19 cellular contexts compared by ENCODE assay signal in the genomic region with DNA sequence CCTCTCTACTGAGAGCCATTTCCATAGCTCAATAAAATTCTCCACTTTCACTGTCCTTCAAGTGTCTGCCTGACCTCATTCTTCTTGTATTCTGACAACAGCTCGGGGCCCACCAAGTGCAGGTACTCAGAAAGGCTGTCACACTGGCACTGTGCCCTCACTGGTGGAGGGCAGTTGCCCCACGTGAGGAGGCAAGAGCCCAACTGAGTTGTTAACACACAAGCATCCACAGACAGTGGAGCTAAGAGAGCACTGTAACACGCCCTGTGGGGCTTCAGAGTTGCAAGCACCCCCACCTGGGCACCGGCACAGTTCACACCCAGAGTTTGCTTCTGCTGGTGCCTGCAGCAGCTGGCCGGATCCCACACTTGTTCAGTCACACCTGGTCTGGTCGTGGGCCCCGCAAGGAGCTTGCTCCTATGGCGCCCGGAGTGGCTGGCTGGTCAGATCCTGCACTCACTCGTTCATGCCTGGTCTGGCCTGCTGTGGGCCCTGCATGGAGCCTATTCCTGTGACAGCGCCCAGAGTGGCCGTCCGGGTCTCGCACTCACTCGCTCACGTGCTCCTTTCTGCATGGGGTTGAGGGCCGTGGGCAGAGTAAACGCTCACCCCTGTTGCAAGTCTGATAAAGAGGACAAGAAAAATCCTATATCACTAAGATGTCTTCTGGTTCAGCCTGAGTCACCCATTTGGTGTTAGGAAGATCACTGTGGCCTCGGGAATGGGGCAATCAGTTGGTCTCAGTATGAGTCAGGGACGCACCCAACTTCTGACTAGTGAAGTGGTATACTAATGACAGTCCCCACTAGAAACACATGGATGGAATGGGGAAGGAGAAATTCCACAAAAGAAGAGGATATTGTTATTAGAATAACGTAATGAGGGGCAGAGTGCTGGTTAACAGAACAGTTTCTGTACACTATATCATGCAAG.
A peak's percentile ranks its signal among the peaks of the same experiment; 100 is the strongest.
DNase-seq lines count a peak whose midpoint lies in the region; ATAC-seq and TF ChIP-seq lines count a peak whose summit lies in the region.
"Had no signal": no experiment of that assay in that cellular context is flagged by ENCODE, and none has a peak within 500 bp of the region (broad histone marks: within the 10 kb centered on the region; RNA-seq: fewer than 3 reads in every experiment).

No MANE protein-coding gene starts in this region.

- H3K79me2 ChIP-seq in GM23338 (replicated peaks; ENCODE audit: insufficient read depth) (no peaks in the 10 kb centered on the region), PC-9 (ENCODE audit: low read depth) (no peaks in the 10 kb centered on the region)

- peak; percentile 45; the same call in 2 of the 3 replicates for ATAC-seq in GM23338
- ATAC-seq in HG02970 (IDR thresholded peaks at IDR 0.05; ENCODE audit: low FRiP score, unreplicated experiment) = no peak
- no peak for ATAC-seq in body of pancreas
- ATAC-seq in GM18519 (IDR thresholded peaks at IDR 0.05; ENCODE audit: low FRiP score, unreplicated experiment) = no peak
- ATAC-seq: activated CD8-positive, alpha-beta memory T cell treated with anti-CD3 and anti-CD28 coated beads, Interleukin-2, amount 10 ng/mL, durations not matched to agents 7 days and 5 days; left colon; right cardiac atrium had no signal

- TF ChIP-seq CTCF in AG10803 (conservative IDR thresholded peaks at IDR 0.05; ENCODE audit: low read length) (no peak), GM23338 (conservative IDR thresholded peaks at IDR 0.05; ENCODE audit: low read depth in 2 of 2) (no peak), PC-9 (conservative IDR thresholded peaks at IDR 0.05) (no peak), body of pancreas (IDR thresholded peaks at IDR 0.05) (no peak)

- no peaks in the 10 kb centered on the region for H3K4me1 Mint-ChIP-seq in GM23338
- H3K4me1 Mint-ChIP-seq: activated CD8-positive, alpha-beta memory T cell treated with anti-CD3 and anti-CD28 coated beads, Interleukin-2, amount 10 ng/mL, durations not matched to agents 7 days and 5 days; IgD-negative memory B cell had no signal

- H3F3A ChIP-seq in GM23338 (replicated peaks; ENCODE audit: low read depth) (no peaks in the 10 kb centered on the region), PC-9 (ENCODE audit: insufficient read depth, low read depth) (no peaks in the 10 kb centered on the region)

- 59 to 65% methylated on average over 7 to 21 of the region's 21 CpGs for WGBS in body of pancreas, 2 donors

- no peak overlapping the region for H3K4me3 Mint-ChIP-seq in GM23338
- H3K4me3 Mint-ChIP-seq: activated CD8-positive, alpha-beta memory T cell treated with anti-CD3 and anti-CD28 coated beads, Interleukin-2, amount 10 ng/mL, durations not matched to agents 7 days and 5 days; IgD-negative memory B cell had no signal

- no peaks in the 10 kb centered on the region for H3K9me2 ChIP-seq in GM23338 (ENCODE audit: insufficient read depth)
- H3K9me2 ChIP-seq in PC-9 (ENCODE audit: insufficient read depth) = no peaks in the 10 kb centered on the region

- no peaks in the 10 kb centered on the region for H3K9me3 ChIP-seq in PC-9 (ENCODE audit: insufficient read depth, low read depth)
- peaks cover 0 to 5% (median 4%) of the 10 kb centered on the region in 3 donors for H3K9me3 ChIP-seq in body of pancreas

- CTCF ChIA-PET in PC-9 (lab: Charles Lee) = no interaction called here

- no peak for TF ChIP-seq POLR2A in body of pancreas (IDR thresholded peaks at IDR 0.05)

- H3K4me2 ChIP-seq in GM23338 (no peak overlapping the region), PC-9 (0 out of 2 replicates have a peak overlapping the region, but pooled peaks have one; percentile 13)

- H3K4me3 ChIP-seq in AG10803 (ENCODE audit: low read length) = no peak overlapping the region
- H3K4me3 ChIP-seq in GM23338 = no peak overlapping the region
- no peak overlapping the region for H3K4me3 ChIP-seq in PC-9
- no peak overlapping the region for H3K4me3 ChIP-seq in body of pancreas
- H3K4me3 ChIP-seq: uterus had no signal

- H2AFZ ChIP-seq in GM23338 = peak overlapping the region; percentile 74; the same call in 1 of the 2 replicates
- peak overlapping the region; percentile 67 for H2AFZ ChIP-seq in PC-9

- POLR2A ChIA-PET in PC-9 (lab: Charles Lee; ENCODE audit: unreplicated experiment) = no interaction called here

- H3K27me3 Mint-ChIP-seq in GM23338 (ENCODE audit: insufficient read depth, low read depth, poor library complexity) = no peaks in the 10 kb centered on the region
- H3K27me3 Mint-ChIP-seq: activated CD8-positive, alpha-beta memory T cell treated with anti-CD3 and anti-CD28 coated beads, Interleukin-2, amount 10 ng/mL, durations not matched to agents 7 days and 5 days had no signal

- H3K27me3 ChIP-seq in GM23338 (ENCODE audit: insufficient read depth) = no peaks in the 10 kb centered on the region
- no peaks in the 10 kb centered on the region for H3K27me3 ChIP-seq in PC-9 (ENCODE audit: insufficient read depth, low read depth)
- H3K27me3 ChIP-seq in body of pancreas = no peaks in the 10 kb centered on the region
- H3K27me3 ChIP-seq: uterus had no signal

- DNase-seq in AG10803 (ENCODE audit: low read depth) (peak; percentile 3), GM23338 (ENCODE audit: low spot score) (peak; percentile 3), PC-9 (peak in 1 of 2 experiments; percentile 9), glomerular visceral epithelial cell (ENCODE audit: extremely low spot score) (peak; percentile 12), body of pancreas (no peak), NCI-H2196 (lab: John Stamatoyannopoulos, UW; ENCODE audit: unreplicated experiment) (no peak)
- DNase-seq: activated CD4-positive, CD25-positive, alpha-beta regulatory T cell treated with anti-CD3 and anti-CD28 coated beads, Interleukin-2, amount 50 U/mL, for 72 hours; activated CD8-positive, alpha-beta memory T cell treated with anti-CD3 and anti-CD28 coated beads, Interleukin-2, amount 10 ng/mL, durations not matched to agents 7 days and 5 days; foreskin fibroblast; left colon; NCI-H1105 treated with DMSO at 0.1 percent for 48 hours; NK-92 treated with Interleukin-12 subunit alpha and Interleukin-12 subunit beta, amount 100 ng/mL, for 24 hours; SHP77 treated with DMSO at 0.1 percent for 48 hours; T-helper 2 cell; uterus had no signal

- H3K4me1 ChIP-seq in GM23338 (ENCODE audit: insufficient read depth) (no peaks in the 10 kb centered on the region), PC-9 (replicated peaks; ENCODE audit: insufficient read depth) (no peaks in the 10 kb centered on the region), body of pancreas (no peaks in the 10 kb centered on the region)
- H3K4me1 ChIP-seq: uterus had no signal

- H3K27ac ChIP-seq in GM23338 (ENCODE audit: low read depth) (no peak overlapping the region), PC-9 (no peak overlapping the region), body of pancreas (no peak overlapping the region)
- H3K27ac ChIP-seq: uterus had no signal

- H3K27ac Mint-ChIP-seq in GM23338 = no peak overlapping the region
- H3K27ac Mint-ChIP-seq: activated CD8-positive, alpha-beta memory T cell treated with anti-CD3 and anti-CD28 coated beads, Interleukin-2, amount 10 ng/mL, durations not matched to agents 7 days and 5 days; IgD-negative memory B cell had no signal

- no peaks in the 10 kb centered on the region; the same call in 2 of the 3 replicates for H3K9me3 Mint-ChIP-seq in GM23338

- no peaks in the 10 kb centered on the region for H3K36me3 Mint-ChIP-seq in GM23338 (ENCODE audit: low read depth)
- H3K36me3 Mint-ChIP-seq: activated CD8-positive, alpha-beta memory T cell treated with anti-CD3 and anti-CD28 coated beads, Interleukin-2, amount 10 ng/mL, durations not matched to agents 7 days and 5 days; IgD-negative memory B cell had no signal

- H3K36me3 ChIP-seq in GM23338 (ENCODE audit: insufficient read depth) (no peaks in the 10 kb centered on the region), PC-9 (ENCODE audit: low read depth) (no peaks in the 10 kb centered on the region), body of pancreas (replicated peaks in 1 of 2; ENCODE audit: insufficient read depth in 1 of 2, low read depth in 2 of 2) (no peaks in the 10 kb centered on the region)
- H3K36me3 ChIP-seq: uterus had no signal

- intact Hi-C loops in PC-9 (cut with micrococcal nuclease; ENCODE audit: unreplicated experiment) (no loop called here), body of pancreas (cut with DNase I) (no loop called here)

- H4K20me1 ChIP-seq in GM23338 (replicated peaks; ENCODE audit: insufficient read depth) = no peaks in the 10 kb centered on the region
- H4K20me1 ChIP-seq in PC-9 (ENCODE audit: insufficient read depth) = no peaks in the 10 kb centered on the region

- no TSS peak for BruUV-seq in PC-9 (replicated peaks; lab: Mats Ljungman, UMichigan)

TF ChIP-seq in GM23338, 12 proteins besides CTCF, POLR2A, EP300 and RAD21 (continues in another document):
- TF ChIP-seq STAT1 (IDR thresholded peaks at IDR 0.05; ENCODE audit: unreplicated experiment) = no peak
- no peak for TF ChIP-seq EZH2phosphoT487 (IDR thresholded peaks at IDR 0.05; ENCODE audit: unreplicated experiment)

Comparison
In these comparisons a context has a peak if more than half of its experiments do, and no peak if none do; other contexts are left out.
1. DNase-seq: peak in AG10803 (single experiment), GM23338 (single experiment) and glomerular visceral epithelial cell (single experiment); none in body of pancreas (0 of 4) and NCI-H2196 (single experiment).